In genomic region chr10:112223725-112224124, GRCh38 we compare ENCODE assay signal across 23 cellular contexts. TPM values are rescaled to one million over a fixed set of nuclear protein-coding genes. Genes with fewer than 3 reads are reported as not detected.
DNase-seq lines count a peak whose midpoint lies in the region; ATAC-seq, FAIRE-seq and TF ChIP-seq lines count a peak whose summit lies in the region.
"Had no signal": no experiment of that assay in that cellular context is flagged by ENCODE, and none has a peak within 500 bp of the region (broad histone marks: within the 10 kb centered on the region; RNA-seq: fewer than 3 reads in every experiment).

No MANE protein-coding gene starts in this region.

- 0% methylated on average over 2 of the region's 2 CpGs for WGBS in K562 (ENCODE audit: insufficient coverage, low coverage, missing lambda C conversion rate)
- 11 to 33% (median 23%) methylated on average over 2 of the region's 2 CpGs for WGBS in small intestine, 3 donors

- H3K27ac ChIP-seq in K562 (ENCODE audit: extremely low read depth, low read depth, low read length) (no peak overlapping the region), small intestine (ENCODE audit: low read depth in 1 of 2, low read length in 1 of 2) (no peak overlapping the region)
- H3K27ac ChIP-seq: GM23248, HL-60, KMS-11 had no signal

- no peaks in the 10 kb centered on the region for H3K4me1 ChIP-seq in K562 (replicated peaks in 1 of 2; ENCODE audit: control insufficient read depth in 2 of 2, insufficient read depth in 2 of 2, low read length in 2 of 2)
- no peaks in the 10 kb centered on the region for H3K4me1 ChIP-seq in small intestine (ENCODE audit: control insufficient read depth in 2 of 2, insufficient read depth in 1 of 2, low read depth in 1 of 2, low read length in 1 of 2)

- ATAC-seq in K562 (no peak), left colon (peak; percentile 70), GM18873 (IDR thresholded peaks at IDR 0.05; ENCODE audit: low FRiP score, unreplicated experiment) (no peak)
- ATAC-seq: HCT116 had no signal

- intact Hi-C loops in K562 (cut with micrococcal nuclease) (no loop called here), left colon (cut with DNase I, micrococcal nuclease) (no loop called here)

- H3K36me3 ChIP-seq in K562 (ENCODE audit: control insufficient read depth, insufficient read depth, low read length) (no peaks in the 10 kb centered on the region), small intestine (ENCODE audit: control insufficient read depth in 2 of 2, insufficient read depth in 2 of 2, low read length in 2 of 2) (no peaks in the 10 kb centered on the region)

- no peak overlapping the region for H3K9ac ChIP-seq in K562 (ENCODE audit: insufficient read depth in 1 of 2, low read depth in 2 of 2, low read length in 2 of 2)
- H3K9ac ChIP-seq: GM23248, KMS-11 had no signal

- no peaks in the 10 kb centered on the region for H4K20me1 ChIP-seq in K562 (replicated peaks; ENCODE audit: control insufficient read depth, insufficient read depth, low read length)

- FAIRE-seq in K562 (lab: Jason Lieb, UNC) (no peak), small intestine (lab: Jason Lieb, UNC) (no peak)

- DNase-seq in HT1080 (ENCODE audit: low read depth), result peak; percentile 42
- DNase-seq in K562 (ENCODE audit: extremely low read depth in 1 of 4, low spot score in 3 of 4), result no peak
- no peak for DNase-seq in left colon
- peak; percentile 9 for DNase-seq in small intestine
- no peak for DNase-seq in AML-193 (lab: John Stamatoyannopoulos, UW)
- DNase-seq in stimulated activated naive CD4-positive, alpha-beta T cell (lab: John Stamatoyannopoulos, UW), result no peak
- DNase-seq: ACHN, COR-L47, EL, GM23248, MM.1S, NCI-H1105, NCI-H1694 treated with DMSO at 0.1 percent for 48 hours, NCI-H2107, NCI-H2227 treated with DMSO at 0.1 percent for 48 hours, NCI-H524 treated with DMSO at 0.1 percent for 48 hours, RPMI8226, SIG-M5 had no signal

- in situ Hi-C loops in K562 (cut with MboI), result no loop called here

- POLR2A ChIA-PET in K562 (lab: Yijun Ruan, JAX), result no interaction called here

- H3K9me1 ChIP-seq in K562 (ENCODE audit: control insufficient read depth, insufficient read depth, low read length), result no peaks in the 10 kb centered on the region

- BruUV-seq in K562 (replicated peaks; lab: Mats Ljungman, UMichigan), result no TSS peak

- no peaks in the 10 kb centered on the region for H3K27me3 ChIP-seq in K562 (ENCODE audit: control insufficient read depth in 2 of 2, insufficient read depth in 2 of 2, low read length in 2 of 2)
- H3K27me3 ChIP-seq in small intestine (ENCODE audit: control insufficient read depth in 2 of 2, insufficient read depth in 2 of 2, low read length in 2 of 2), result no peaks in the 10 kb centered on the region

- no peaks in the 10 kb centered on the region for H3K9me3 ChIP-seq in K562 (replicated peaks; ENCODE audit: control insufficient read depth, insufficient read depth, low read depth, low read length)
- H3K9me3 ChIP-seq in small intestine (ENCODE audit: control insufficient read depth, low read depth), result no peaks in the 10 kb centered on the region

- no peak for TF ChIP-seq CTCF in K562 (IDR thresholded peaks at IDR 0.05 in 2 of 3, conservative IDR thresholded peaks at IDR 0.05 in 1 of 3; ENCODE audit: insufficient read depth in 2 of 3, low read depth in 1 of 3, low read length in 3 of 3)

- H3K79me2 ChIP-seq in K562 (ENCODE audit: control insufficient read depth, insufficient read depth, low read length), result no peaks in the 10 kb centered on the region

- CTCF ChIA-PET in K562 (lab: Yijun Ruan, JAX; ENCODE audit: low intra/inter-chr PET ratio), result no interaction called here

- TF ChIP-seq EP300 in K562 (IDR thresholded peaks at IDR 0.05; ENCODE audit: low read length), result no peak

- TF ChIP-seq RAD21 in K562 (CRISPR knock-in tag; conservative IDR thresholded peaks at IDR 0.05 in 1 of 2, IDR thresholded peaks at IDR 0.05 in 1 of 2), result no peak

- no peak overlapping the region for H3K4me2 ChIP-seq in K562 (ENCODE audit: insufficient read depth, low read length)
- H3K4me2 ChIP-seq: KMS-11 had no signal

- H3K4me3 ChIP-seq in K562 (no peak overlapping the region), small intestine (ENCODE audit: low read depth in 1 of 2, low read length in 2 of 2) (no peak overlapping the region)
- H3K4me3 ChIP-seq: GM23248 had no signal

- no peak for TF ChIP-seq POLR2A in K562 (conservative IDR thresholded peaks at IDR 0.05)

- H2AFZ ChIP-seq in K562 (ENCODE audit: low read depth, low read length), result no peak overlapping the region
- H2AFZ ChIP-seq: GM23248 had no signal

TF ChIP-seq in K562, 482 proteins besides CTCF, POLR2A, EP300 and RAD21:
- TF ChIP-seq MTA3 (IDR thresholded peaks at IDR 0.05; ENCODE audit: borderline replicate concordance) (no peak), RBM25 (IDR thresholded peaks at IDR 0.05; ENCODE audit: low read depth, low read length, severe bottlenecking) (peak; percentile 50)

RNA-seq across cellular contexts. Expression of gene GPAM, which starts 40.2 kb away (rescaled TPM):
- 6.5 and 7.1 TPM in 2 replicates for total RNA-seq in HT1080 (2014; rRNA removed; shearing (Covaris generic))
- 4.3 and 5.1 TPM in 2 replicates for polyA plus RNA-seq in HT1080 (2015; cell fraction: cytosol; rRNA removed)
- 11.9 and 14.7 TPM in 2 replicates for polyA plus RNA-seq in HT1080 (2015; cell fraction: nucleus; rRNA removed)
- total RNA-seq in K562 (2011; cell fraction: chromatin; rRNA removed; ENCODE audit: low replicate concordance), result 6.7 and 13.0 TPM in 2 replicates
- 4.3 and 4.5 TPM in 2 replicates for total RNA-seq in K562 (2011; cell fraction: nucleolus; rRNA removed)
- total RNA-seq in K562 (2011; cell fraction: nucleoplasm; rRNA removed), result 7.0 and 10.5 TPM in 2 replicates
- 3.9 and 4.3 TPM in 2 replicates for total RNA-seq in K562 (2014; rRNA removed)
- 7.4 and 8.1 TPM in 2 replicates for total RNA-seq in K562 (2014; rRNA removed; fragmentation: Illumina TruSeq; extraction: Trizol)
- 7.0 and 7.5 TPM in 2 replicates for total RNA-seq in K562 (2015; rRNA removed; fragmentation: Illumina TruSeq; extraction: Trizol)
- total RNA-seq in K562 (2021), result 7.2 and 8.0 TPM in 2 replicates
- 5.3 and 7.1 TPM in 2 replicates for polyA plus RNA-seq in K562 (2011; rRNA removed)
- 1.9 and 2.6 TPM in 2 replicates for polyA plus RNA-seq in K562 (2011; cell fraction: cytosol; rRNA removed)
- polyA plus RNA-seq in K562 (2011; cell fraction: nucleus; rRNA removed), result 6.6 and 8.9 TPM in 2 replicates
- 2.0 and 3.4 TPM in 2 replicates for polyA plus RNA-seq in K562 (2012)
- 4.8 and 5.5 TPM in 2 replicates for polyA plus RNA-seq in K562 (2014; fragmentation: Illumina TruSeq; extraction: Trizol)
- polyA plus RNA-seq in K562 (2014; fragmentation: Nextera tagmentation; extraction: Ambion mirVana), result 1 to 10 TPM; 3.5 to 4.6 TPM
- 3.9 and 4.0 TPM in 2 replicates for polyA plus RNA-seq in K562 (2014; rRNA removed)
- 11.2 and 11.7 TPM in 2 replicates for polyA minus RNA-seq in K562 (2011; rRNA and poly(A)+ RNA removed)
- polyA minus RNA-seq in K562 (2011; cell fraction: cytosol; rRNA and poly(A)+ RNA removed), result 2.7 and 3.8 TPM in 2 replicates
- 6.1 and 10.1 TPM in 2 replicates for polyA minus RNA-seq in K562 (2011; cell fraction: nucleus; rRNA and poly(A)+ RNA removed)
- 10 to 100 TPM in 1 of 2 donors, 1 to 10 TPM in 1; 8.6 to 10.9 TPM for total RNA-seq in left colon
- polyA plus RNA-seq in small intestine, result 10 to 100 TPM in 1 of 3 donors, 1 to 10 TPM in 2; 1.1 to 24.6 (median 3.1) TPM

RNA-seq across cellular contexts. Expression of gene TECTB, which starts 59.5 kb away (rescaled TPM):
- total RNA-seq in HT1080 (2014; rRNA removed; shearing (Covaris generic)), result not detected in 2 replicates
- polyA plus RNA-seq in HT1080 (2015; cell fraction: cytosol; rRNA removed), result not detected in 2 replicates
- 0.11 TPM in 1 of 2 replicates, not detected in the other for polyA plus RNA-seq in HT1080 (2015; cell fraction: nucleus; rRNA removed)
- total RNA-seq in K562 (2011; cell fraction: chromatin; rRNA removed; ENCODE audit: low replicate concordance), result not detected in 2 replicates
- not detected in 2 replicates for total RNA-seq in K562 (2011; cell fraction: nucleolus; rRNA removed)
- total RNA-seq in K562 (2011; cell fraction: nucleoplasm; rRNA removed), result not detected in 2 replicates
- total RNA-seq in K562 (2014; rRNA removed) (not detected in 2 replicates), K562 (2014; rRNA removed; fragmentation: Illumina TruSeq; extraction: Trizol) (not detected in 2 replicates), K562 (2015; rRNA removed; fragmentation: Illumina TruSeq; extraction: Trizol) (not detected in 2 replicates), K562 (2021) (not detected in 2 replicates), left colon (not detected)
- polyA plus RNA-seq in K562 (2011; rRNA removed) (not detected in 2 replicates), K562 (2014; fragmentation: Illumina TruSeq; extraction: Trizol) (not detected in 2 replicates), K562 (2014; fragmentation: Nextera tagmentation; extraction: Ambion mirVana) (not detected), K562 (2014; rRNA removed) (not detected in 2 replicates), small intestine (under 1 TPM in 1 of 3 donors, not detected in 2; 0.03 TPM)
- not detected in 2 replicates for polyA plus RNA-seq in K562 (2011; cell fraction: cytosol; rRNA removed)
- polyA plus RNA-seq in K562 (2011; cell fraction: nucleus; rRNA removed), result not detected in 2 replicates
- not detected in 2 replicates for polyA plus RNA-seq in K562 (2012)
- polyA minus RNA-seq in K562 (2011; rRNA and poly(A)+ RNA removed), result not detected in 2 replicates
- polyA minus RNA-seq in K562 (2011; cell fraction: cytosol; rRNA and poly(A)+ RNA removed), result not detected in 2 replicates
- not detected in 2 replicates for polyA minus RNA-seq in K562 (2011; cell fraction: nucleus; rRNA and poly(A)+ RNA removed)
- total RNA-seq: GM23248, OCI-LY7 had no signal

Comparison
In these comparisons a context has a peak if more than half of its experiments do, and no peak if none do; other contexts are left out.
1. DNase-seq: peak in HT1080 (single experiment) and small intestine (single experiment); none in K562 (0 of 4), left colon (0 of 2), AML-193 (0 of 2) and stimulated activated naive CD4-positive, alpha-beta T cell (0 of 6).